In the genomic region with DNA sequence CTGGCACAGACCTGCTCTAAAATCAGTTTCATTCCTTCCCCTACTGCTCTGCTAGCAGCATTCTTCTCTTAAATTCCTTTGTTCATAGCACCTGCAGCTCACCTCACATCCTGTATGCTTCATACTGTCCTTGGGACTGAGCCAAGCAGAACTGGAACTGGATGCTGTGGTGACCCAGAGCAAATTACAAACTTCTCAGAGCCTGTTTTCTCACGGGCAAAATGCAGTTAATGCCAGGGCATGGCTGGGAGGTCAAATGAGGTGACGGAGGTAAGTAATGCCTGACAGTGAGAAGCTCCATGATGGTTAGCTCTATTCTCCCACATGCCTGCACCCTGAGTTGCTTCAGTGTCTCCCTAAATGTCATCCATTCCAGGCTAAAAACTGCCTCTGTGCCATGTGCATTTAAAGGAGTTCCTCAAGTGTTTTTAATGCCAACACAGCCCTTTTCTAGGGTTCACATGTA, we compare ENCODE assay signal across 1 cellular context.
TF ChIP-seq lines count a peak whose summit lies in the region.

No MANE protein-coding gene starts in this region.

TF ChIP-seq in GM23338, 12 proteins besides CTCF, POLR2A, EP300 and RAD21:
- no peak for TF ChIP-seq JUNB (IDR thresholded peaks at IDR 0.05; ENCODE audit: unreplicated experiment)
- no peak for TF ChIP-seq STAT1 (IDR thresholded peaks at IDR 0.05; ENCODE audit: unreplicated experiment)
- no peak for TF ChIP-seq EZH2 (IDR thresholded peaks at IDR 0.05; ENCODE audit: low read depth, unreplicated experiment)
- no peak for TF ChIP-seq ZNF114 (CRISPR knock-in tag; IDR thresholded peaks at IDR 0.05)
- TF ChIP-seq CREB1 (CRISPR knock-in tag; IDR thresholded peaks at IDR 0.05; ENCODE audit: low read depth): no peak
- TF ChIP-seq, protein P1, sequence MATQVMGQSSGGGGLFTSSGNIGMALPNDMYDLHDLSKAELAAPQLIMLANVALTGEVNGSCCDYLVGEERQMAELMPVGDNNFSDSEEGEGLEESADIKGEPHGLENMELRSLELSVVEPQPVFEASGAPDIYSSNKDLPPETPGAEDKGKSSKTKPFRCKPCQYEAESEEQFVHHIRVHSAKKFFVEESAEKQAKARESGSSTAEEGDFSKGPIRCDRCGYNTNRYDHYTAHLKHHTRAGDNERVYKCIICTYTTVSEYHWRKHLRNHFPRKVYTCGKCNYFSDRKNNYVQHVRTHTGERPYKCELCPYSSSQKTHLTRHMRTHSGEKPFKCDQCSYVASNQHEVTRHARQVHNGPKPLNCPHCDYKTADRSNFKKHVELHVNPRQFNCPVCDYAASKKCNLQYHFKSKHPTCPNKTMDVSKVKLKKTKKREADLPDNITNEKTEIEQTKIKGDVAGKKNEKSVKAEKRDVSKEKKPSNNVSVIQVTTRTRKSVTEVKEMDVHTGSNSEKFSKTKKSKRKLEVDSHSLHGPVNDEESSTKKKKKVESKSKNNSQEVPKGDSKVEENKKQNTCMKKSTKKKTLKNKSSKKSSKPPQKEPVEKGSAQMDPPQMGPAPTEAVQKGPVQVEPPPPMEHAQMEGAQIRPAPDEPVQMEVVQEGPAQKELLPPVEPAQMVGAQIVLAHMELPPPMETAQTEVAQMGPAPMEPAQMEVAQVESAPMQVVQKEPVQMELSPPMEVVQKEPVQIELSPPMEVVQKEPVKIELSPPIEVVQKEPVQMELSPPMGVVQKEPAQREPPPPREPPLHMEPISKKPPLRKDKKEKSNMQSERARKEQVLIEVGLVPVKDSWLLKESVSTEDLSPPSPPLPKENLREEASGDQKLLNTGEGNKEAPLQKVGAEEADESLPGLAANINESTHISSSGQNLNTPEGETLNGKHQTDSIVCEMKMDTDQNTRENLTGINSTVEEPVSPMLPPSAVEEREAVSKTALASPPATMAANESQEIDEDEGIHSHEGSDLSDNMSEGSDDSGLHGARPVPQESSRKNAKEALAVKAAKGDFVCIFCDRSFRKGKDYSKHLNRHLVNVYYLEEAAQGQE (IDR thresholded peaks at IDR 0.05; ENCODE audit: unreplicated experiment): no peak
- no peak for TF ChIP-seq ZNF331 (CRISPR knock-in tag; IDR thresholded peaks at IDR 0.05; ENCODE audit: low read depth)
- TF ChIP-seq, protein P2, sequence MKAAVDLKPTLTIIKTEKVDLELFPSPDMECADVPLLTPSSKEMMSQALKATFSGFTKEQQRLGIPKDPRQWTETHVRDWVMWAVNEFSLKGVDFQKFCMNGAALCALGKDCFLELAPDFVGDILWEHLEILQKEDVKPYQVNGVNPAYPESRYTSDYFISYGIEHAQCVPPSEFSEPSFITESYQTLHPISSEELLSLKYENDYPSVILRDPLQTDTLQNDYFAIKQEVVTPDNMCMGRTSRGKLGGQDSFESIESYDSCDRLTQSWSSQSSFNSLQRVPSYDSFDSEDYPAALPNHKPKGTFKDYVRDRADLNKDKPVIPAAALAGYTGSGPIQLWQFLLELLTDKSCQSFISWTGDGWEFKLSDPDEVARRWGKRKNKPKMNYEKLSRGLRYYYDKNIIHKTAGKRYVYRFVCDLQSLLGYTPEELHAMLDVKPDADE (IDR thresholded peaks at IDR 0.05): no peak
- TF ChIP-seq EZH2phosphoT487 (IDR thresholded peaks at IDR 0.05; ENCODE audit: unreplicated experiment): no peak
- no peak for TF ChIP-seq NANOG (IDR thresholded peaks at IDR 0.05; ENCODE audit: borderline replicate concordance)
- TF ChIP-seq, protein P3, sequence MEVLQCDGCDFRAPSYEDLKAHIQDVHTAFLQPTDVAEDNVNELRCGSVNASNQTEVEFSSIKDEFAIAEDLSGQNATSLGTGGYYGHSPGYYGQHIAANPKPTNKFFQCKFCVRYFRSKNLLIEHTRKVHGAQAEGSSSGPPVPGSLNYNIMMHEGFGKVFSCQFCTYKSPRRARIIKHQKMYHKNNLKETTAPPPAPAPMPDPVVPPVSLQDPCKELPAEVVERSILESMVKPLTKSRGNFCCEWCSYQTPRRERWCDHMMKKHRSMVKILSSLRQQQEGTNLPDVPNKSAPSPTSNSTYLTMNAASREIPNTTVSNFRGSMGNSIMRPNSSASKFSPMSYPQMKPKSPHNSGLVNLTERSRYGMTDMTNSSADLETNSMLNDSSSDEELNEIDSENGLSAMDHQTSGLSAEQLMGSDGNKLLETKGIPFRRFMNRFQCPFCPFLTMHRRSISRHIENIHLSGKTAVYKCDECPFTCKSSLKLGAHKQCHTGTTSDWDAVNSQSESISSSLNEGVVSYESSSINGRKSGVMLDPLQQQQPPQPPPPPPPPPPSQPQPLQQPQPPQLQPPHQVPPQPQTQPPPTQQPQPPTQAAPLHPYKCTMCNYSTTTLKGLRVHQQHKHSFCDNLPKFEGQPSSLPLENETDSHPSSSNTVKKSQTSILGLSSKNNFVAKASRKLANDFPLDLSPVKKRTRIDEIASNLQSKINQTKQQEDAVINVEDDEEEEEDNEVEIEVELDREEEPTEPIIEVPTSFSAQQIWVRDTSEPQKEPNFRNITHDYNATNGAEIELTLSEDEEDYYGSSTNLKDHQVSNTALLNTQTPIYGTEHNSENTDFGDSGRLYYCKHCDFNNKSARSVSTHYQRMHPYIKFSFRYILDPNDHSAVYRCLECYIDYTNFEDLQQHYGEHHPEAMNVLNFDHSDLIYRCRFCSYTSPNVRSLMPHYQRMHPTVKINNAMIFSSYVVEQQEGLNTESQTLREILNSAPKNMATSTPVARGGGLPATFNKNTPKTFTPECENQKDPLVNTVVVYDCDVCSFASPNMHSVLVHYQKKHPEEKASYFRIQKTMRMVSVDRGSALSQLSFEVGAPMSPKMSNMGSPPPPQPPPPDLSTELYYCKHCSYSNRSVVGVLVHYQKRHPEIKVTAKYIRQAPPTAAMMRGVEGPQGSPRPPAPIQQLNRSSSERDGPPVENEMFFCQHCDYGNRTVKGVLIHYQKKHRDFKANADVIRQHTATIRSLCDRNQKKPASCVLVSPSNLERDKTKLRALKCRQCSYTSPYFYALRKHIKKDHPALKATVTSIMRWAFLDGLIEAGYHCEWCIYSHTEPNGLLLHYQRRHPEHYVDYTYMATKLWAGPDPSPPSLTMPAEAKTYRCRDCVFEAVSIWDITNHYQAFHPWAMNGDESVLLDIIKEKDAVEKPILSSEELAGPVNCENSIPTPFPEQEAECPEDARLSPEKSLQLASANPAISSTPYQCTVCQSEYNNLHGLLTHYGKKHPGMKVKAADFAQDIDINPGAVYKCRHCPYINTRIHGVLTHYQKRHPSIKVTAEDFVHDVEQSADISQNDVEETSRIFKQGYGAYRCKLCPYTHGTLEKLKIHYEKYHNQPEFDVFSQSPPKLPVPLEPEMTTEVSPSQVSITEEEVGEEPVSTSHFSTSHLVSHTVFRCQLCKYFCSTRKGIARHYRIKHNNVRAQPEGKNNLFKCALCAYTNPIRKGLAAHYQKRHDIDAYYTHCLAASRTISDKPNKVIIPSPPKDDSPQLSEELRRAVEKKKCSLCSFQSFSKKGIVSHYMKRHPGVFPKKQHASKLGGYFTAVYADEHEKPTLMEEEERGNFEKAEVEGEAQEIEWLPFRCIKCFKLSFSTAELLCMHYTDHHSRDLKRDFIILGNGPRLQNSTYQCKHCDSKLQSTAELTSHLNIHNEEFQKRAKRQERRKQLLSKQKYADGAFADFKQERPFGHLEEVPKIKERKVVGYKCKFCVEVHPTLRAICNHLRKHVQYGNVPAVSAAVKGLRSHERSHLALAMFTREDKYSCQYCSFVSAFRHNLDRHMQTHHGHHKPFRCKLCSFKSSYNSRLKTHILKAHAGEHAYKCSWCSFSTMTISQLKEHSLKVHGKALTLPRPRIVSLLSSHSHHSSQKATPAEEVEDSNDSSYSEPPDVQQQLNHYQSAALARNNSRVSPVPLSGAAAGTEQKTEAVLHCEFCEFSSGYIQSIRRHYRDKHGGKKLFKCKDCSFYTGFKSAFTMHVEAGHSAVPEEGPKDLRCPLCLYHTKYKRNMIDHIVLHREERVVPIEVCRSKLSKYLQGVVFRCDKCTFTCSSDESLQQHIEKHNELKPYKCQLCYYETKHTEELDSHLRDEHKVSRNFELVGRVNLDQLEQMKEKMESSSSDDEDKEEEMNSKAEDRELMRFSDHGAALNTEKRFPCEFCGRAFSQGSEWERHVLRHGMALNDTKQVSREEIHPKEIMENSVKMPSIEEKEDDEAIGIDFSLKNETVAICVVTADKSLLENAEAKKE (CRISPR knock-in tag; IDR thresholded peaks at IDR 0.05): no peak
- no peak for TF ChIP-seq POLR2AphosphoS5 (IDR thresholded peaks at IDR 0.05; ENCODE audit: low read depth)
TF ChIP-seq in GM23338: peak in this region for 0.
